11 cellular contexts compared by ENCODE assay signal in the genomic region with DNA sequence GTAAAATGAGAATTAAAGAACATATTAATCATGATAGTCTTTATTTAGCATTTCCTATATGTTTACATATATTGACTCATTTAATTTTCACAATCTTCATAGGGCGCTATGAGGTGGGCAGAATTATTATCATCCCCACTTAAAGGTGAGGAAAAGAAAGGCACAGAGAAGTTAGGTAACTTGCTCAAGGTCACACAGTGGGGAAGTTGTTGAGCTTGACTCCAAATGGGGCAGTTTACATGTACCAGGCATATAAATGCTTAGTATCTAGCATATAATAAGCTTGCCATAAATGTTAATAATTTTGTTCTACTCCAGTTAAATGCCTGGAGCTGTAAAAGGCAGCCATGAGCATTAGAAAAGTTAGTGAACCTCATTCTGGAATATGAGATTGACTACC. TPM values are rescaled to one million over a fixed set of nuclear protein-coding genes. Genes with fewer than 3 reads are reported as not detected.
DNase-seq lines count a peak whose midpoint lies in the region; ATAC-seq and TF ChIP-seq lines count a peak whose summit lies in the region.
"Had no signal": no experiment of that assay in that cellular context is flagged by ENCODE, and none has a peak within 500 bp of the region (broad histone marks: within the 10 kb centered on the region; RNA-seq: fewer than 3 reads in every experiment).

No MANE protein-coding gene starts in this region.

- POLR2A ChIA-PET in activated CD4-positive, alpha-beta memory T cell treated with anti-CD3 and anti-CD28 coated beads for 36 hours (lab: Charles Lee) = interaction anchor here (1.6 kb wide), 1 partner anchor 42 kb away, joined by 5 read pairs; a partner anchor contains a TSS

- H3K9me3 ChIP-seq in stomach smooth muscle (ENCODE audit: control insufficient read depth in 2 of 2, low read length in 2 of 2) = no peaks in the 10 kb centered on the region

- peaks cover 41% of the 10 kb centered on the region for H3K4me1 Mint-ChIP-seq in activated naive CD4-positive, alpha-beta T cell treated with anti-CD3 and anti-CD28 coated beads for 36 hours (ENCODE audit: low read depth)
- H3K4me1 Mint-ChIP-seq in activated CD4-positive, alpha-beta memory T cell treated with anti-CD3 and anti-CD28 coated beads for 36 hours (ENCODE audit: low read depth) = peaks cover 49% of the 10 kb centered on the region

- peak overlapping the region; percentile 85 for H3K4me3 Mint-ChIP-seq in activated naive CD4-positive, alpha-beta T cell treated with anti-CD3 and anti-CD28 coated beads for 36 hours
- H3K4me3 Mint-ChIP-seq in activated CD4-positive, alpha-beta memory T cell treated with anti-CD3 and anti-CD28 coated beads for 36 hours = peak overlapping the region; percentile 83

- H3K9me3 Mint-ChIP-seq in activated naive CD4-positive, alpha-beta T cell treated with anti-CD3 and anti-CD28 coated beads for 36 hours = no peaks in the 10 kb centered on the region
- no peaks in the 10 kb centered on the region for H3K9me3 Mint-ChIP-seq in activated CD4-positive, alpha-beta memory T cell treated with anti-CD3 and anti-CD28 coated beads for 36 hours

- TF ChIP-seq CTCF in foreskin fibroblast (IDR thresholded peaks at IDR 0.05; ENCODE audit: low read depth, low read length) = no peak

- peaks cover 0 to 3% of the 10 kb centered on the region in 2 donors for H3K36me3 ChIP-seq in stomach smooth muscle (ENCODE audit: control insufficient read depth in 2 of 2, insufficient read depth in 2 of 2, low read length in 2 of 2)

- H3K27me3 ChIP-seq in stomach smooth muscle (ENCODE audit: control insufficient read depth in 1 of 2, insufficient read depth in 2 of 2, low read length in 2 of 2) = no peaks in the 10 kb centered on the region

- H3K4me3 ChIP-seq in foreskin fibroblast (ENCODE audit: low read depth in 1 of 2, low read length in 2 of 2) (peak overlapping the region; percentile 69 to 70), stomach smooth muscle (ENCODE audit: low read length in 2 of 2) (peak overlapping the region; percentile 72 to 76)

- H3K27me3 Mint-ChIP-seq in activated naive CD4-positive, alpha-beta T cell treated with anti-CD3 and anti-CD28 coated beads for 36 hours (ENCODE audit: low read depth) = no peaks in the 10 kb centered on the region
- no peaks in the 10 kb centered on the region for H3K27me3 Mint-ChIP-seq in activated CD4-positive, alpha-beta memory T cell treated with anti-CD3 and anti-CD28 coated beads for 36 hours

- H3K27ac Mint-ChIP-seq in activated naive CD4-positive, alpha-beta T cell treated with anti-CD3 and anti-CD28 coated beads for 36 hours = no peak overlapping the region
- no peak overlapping the region for H3K27ac Mint-ChIP-seq in activated CD4-positive, alpha-beta memory T cell treated with anti-CD3 and anti-CD28 coated beads for 36 hours

- ATAC-seq in GM19455 (IDR thresholded peaks at IDR 0.05; ENCODE audit: unreplicated experiment) (no peak), HG03139 (IDR thresholded peaks at IDR 0.05; ENCODE audit: unreplicated experiment) (no peak)
- ATAC-seq: activated CD4-positive, CD25-positive, alpha-beta regulatory T cell treated with anti-CD3 and anti-CD28 coated beads, Interleukin-2, amount 50 U/mL, for 24 hours had no signal

- no peak overlapping the region for H3K27ac ChIP-seq in stomach smooth muscle (ENCODE audit: low read length)

- CTCF ChIA-PET in activated naive CD4-positive, alpha-beta T cell treated with anti-CD3 and anti-CD28 coated beads for 36 hours (lab: Charles Lee) = no interaction called here
- CTCF ChIA-PET in activated CD4-positive, alpha-beta memory T cell treated with anti-CD3 and anti-CD28 coated beads for 36 hours (lab: Charles Lee) = interaction anchor here (3.2 kb wide), 1 partner anchor 12 kb away, joined by 12 read pairs; no protein-coding TSS in a partner anchor

- no peak overlapping the region for H3K9ac ChIP-seq in stomach smooth muscle (ENCODE audit: low read length in 2 of 2)

- intact Hi-C loops in activated naive CD4-positive, alpha-beta T cell treated with anti-CD3 and anti-CD28 coated beads for 36 hours (cut with micrococcal nuclease) = no loop called here
- intact Hi-C loops in activated CD4-positive, alpha-beta memory T cell treated with anti-CD3 and anti-CD28 coated beads for 36 hours (cut with micrococcal nuclease) = no loop called here

- peaks cover 16% of the 10 kb centered on the region for H3K4me1 ChIP-seq in stomach smooth muscle (ENCODE audit: control insufficient read depth, insufficient read depth, low read length)

- no peak for DNase-seq in activated naive CD4-positive, alpha-beta T cell treated with anti-CD3 and anti-CD28 coated beads for 36 hours
- DNase-seq in activated naive CD4-positive, alpha-beta T cell treated with Interleukin-2 at 50 U/mL for 16 hours = no peak
- no peak for DNase-seq in activated CD4-positive, alpha-beta memory T cell treated with anti-CD3 and anti-CD28 coated beads for 36 hours
- no peak for DNase-seq in foreskin fibroblast
- no peak for DNase-seq in medulla oblongata (ENCODE audit: extremely low spot score)
- DNase-seq: COR-L47; effector memory CD4-positive, alpha-beta T cell had no signal

- H3K36me3 Mint-ChIP-seq in activated naive CD4-positive, alpha-beta T cell treated with anti-CD3 and anti-CD28 coated beads for 36 hours (ENCODE audit: low read depth) = peaks cover 14% of the 10 kb centered on the region
- peaks cover 19% of the 10 kb centered on the region for H3K36me3 Mint-ChIP-seq in activated CD4-positive, alpha-beta memory T cell treated with anti-CD3 and anti-CD28 coated beads for 36 hours

RNA-seq across cellular contexts. Expression of a gene that starts 1.5 kb away (rescaled TPM):
- 1 to 10 TPM; 5.8 to 7.7 TPM for total RNA-seq in activated naive CD4-positive, alpha-beta T cell treated with anti-CD3 and anti-CD28 coated beads for 36 hours
- total RNA-seq in activated CD4-positive, alpha-beta memory T cell treated with anti-CD3 and anti-CD28 coated beads for 36 hours = 1 to 10 TPM; 4.9 to 7.2 TPM

RNA-seq across cellular contexts. Expression of a gene that starts 1.5 kb away (rescaled TPM):
- total RNA-seq in activated naive CD4-positive, alpha-beta T cell treated with anti-CD3 and anti-CD28 coated beads for 36 hours = 10 to 100 TPM; 15.0 to 19.3 TPM
- 10 to 100 TPM; 16.2 to 19.2 TPM for total RNA-seq in activated CD4-positive, alpha-beta memory T cell treated with anti-CD3 and anti-CD28 coated beads for 36 hours

RNA-seq across cellular contexts. Expression of a gene that starts 1.9 kb away (rescaled TPM):
- 10 to 100 TPM; 15.4 to 17.9 TPM for total RNA-seq in activated naive CD4-positive, alpha-beta T cell treated with anti-CD3 and anti-CD28 coated beads for 36 hours
- total RNA-seq in activated CD4-positive, alpha-beta memory T cell treated with anti-CD3 and anti-CD28 coated beads for 36 hours = 10 to 100 TPM; 24.4 to 26.7 TPM

RNA-seq across cellular contexts. Expression of a gene that starts 42.8 kb away (rescaled TPM):
- 10 to 100 TPM; 94.3 to 95.5 TPM for total RNA-seq in activated naive CD4-positive, alpha-beta T cell treated with anti-CD3 and anti-CD28 coated beads for 36 hours
- total RNA-seq in activated CD4-positive, alpha-beta memory T cell treated with anti-CD3 and anti-CD28 coated beads for 36 hours = 10 to 100 TPM; 95.1 to 95.9 TPM

RNA-seq across cellular contexts. Expression of a gene that starts 46.9 kb away (rescaled TPM):
- total RNA-seq in activated naive CD4-positive, alpha-beta T cell treated with anti-CD3 and anti-CD28 coated beads for 36 hours = 1 to 10 TPM; 4.1 to 4.6 TPM
- total RNA-seq in activated CD4-positive, alpha-beta memory T cell treated with anti-CD3 and anti-CD28 coated beads for 36 hours = 1 to 10 TPM; 7.5 to 8.9 TPM
